22 cellular contexts compared by ENCODE assay signal in genomic region chr4:73687414-73687813, GRCh38. TPM values are rescaled to one million over a fixed set of nuclear protein-coding genes. Genes with fewer than 3 reads are reported as not detected.
"Had no signal": no experiment of that assay in that cellular context is flagged by ENCODE, and none has a peak within 500 bp of the region (broad histone marks: within the 10 kb centered on the region; RNA-seq: fewer than 3 reads in every experiment).

No MANE protein-coding gene starts in this region.

- H3K4me3 ChIP-seq: coronary artery had no signal

- H3K4me1 Mint-ChIP-seq: activated B cell treated with CpG ODN at 0.5 μM for 24 hours; activated CD4-positive, alpha-beta T cell treated with anti-CD3 and anti-CD28 coated beads, Interleukin-2, amount 10 ng/mL, durations not matched to agents 24 days and 14 days; activated naive CD8-positive, alpha-beta T cell treated with anti-CD3 and anti-CD28 coated beads for 36 hours had no signal

- H3K4me3 Mint-ChIP-seq: activated B cell treated with CpG ODN at 0.5 μM for 24 hours; activated CD4-positive, alpha-beta memory T cell treated with anti-CD3 and anti-CD28 coated beads for 36 hours; activated CD4-positive, alpha-beta T cell treated with anti-CD3 and anti-CD28 coated beads, Interleukin-2, amount 10 ng/mL, durations not matched to agents 24 days and 14 days; activated naive CD4-positive, alpha-beta T cell treated with anti-CD3 and anti-CD28 coated beads for 36 hours; activated naive CD8-positive, alpha-beta T cell treated with anti-CD3 and anti-CD28 coated beads for 36 hours; activated T-cell treated with anti-CD3 and anti-CD28 coated beads, Interleukin-2, amount 50 U/mL, for 4 hours; T-helper 1 cell treated with Interleukin-12 subunit alpha and Interleukin-12 subunit beta and Interleukin-4 antibody, amounts not matched to agents 30 μg/mL and 1 μg/mL, for 36 hours had no signal

- H3K27ac ChIP-seq: coronary artery had no signal

- H3K9me3 Mint-ChIP-seq: T-helper 1 cell treated with Interleukin-12 subunit alpha and Interleukin-12 subunit beta and Interleukin-4 antibody, amounts not matched to agents 30 μg/mL and 1 μg/mL, for 36 hours had no signal

- H3K36me3 Mint-ChIP-seq: activated CD4-positive, alpha-beta memory T cell treated with anti-CD3 and anti-CD28 coated beads for 36 hours; activated naive CD8-positive, alpha-beta T cell treated with anti-CD3 and anti-CD28 coated beads for 36 hours had no signal

- DNase-seq: activated B cell treated with CpG ODN at 0.5 μM for 24 hours; activated CD4-positive, alpha-beta memory T cell treated with anti-CD3 and anti-CD28 coated beads for 36 hours; activated CD4-positive, alpha-beta T cell treated with anti-CD3 and anti-CD28 coated beads for 1 hour; activated CD4-positive, alpha-beta T cell treated with anti-CD3 and anti-CD28 coated beads, Interleukin-2, amount 10 ng/mL, durations not matched to agents 24 days and 14 days; activated CD8-positive, alpha-beta memory T cell treated with anti-CD3 and anti-CD28 coated beads for 24 hours; activated effector memory CD4-positive, alpha-beta T cell treated with anti-CD3 and anti-CD28 coated beads, Interleukin-2, amount 50 U/mL, for 16 hours; activated naive CD4-positive, alpha-beta T cell treated with anti-CD3 and anti-CD28 coated beads for 36 hours; activated naive CD8-positive, alpha-beta T cell treated with anti-CD3 and anti-CD28 coated beads for 36 hours; activated T-cell treated with anti-CD3 and anti-CD28 coated beads, Interleukin-2, amount 50 U/mL, for 4 hours; anterior cingulate cortex; central memory CD4-positive, alpha-beta T cell; NCI-H1105 treated with DMSO at 0.1 percent for 48 hours; NCI-H1436 treated with DMSO at 0.1 percent for 48 hours; NCI-H187; NCI-H2081; NCI-H510A treated with DMSO at 0.1 percent for 48 hours; NCI-H69; NK-92 treated with Interleukin-12 subunit alpha and Interleukin-12 subunit beta, amount 100 ng/mL, for 24 hours; OCI-M1; SHP77 had no signal

- ATAC-seq: activated T-cell treated with anti-CD3 and anti-CD28 coated beads, Interleukin-2, amount 50 U/mL, for 4 hours had no signal

- H3K27ac Mint-ChIP-seq: activated B cell treated with CpG ODN at 0.5 μM for 24 hours; activated CD4-positive, alpha-beta memory T cell treated with anti-CD3 and anti-CD28 coated beads for 36 hours; activated CD4-positive, alpha-beta T cell treated with anti-CD3 and anti-CD28 coated beads, Interleukin-2, amount 10 ng/mL, durations not matched to agents 24 days and 14 days; activated naive CD4-positive, alpha-beta T cell treated with anti-CD3 and anti-CD28 coated beads for 36 hours; activated naive CD8-positive, alpha-beta T cell treated with anti-CD3 and anti-CD28 coated beads for 36 hours; T-helper 1 cell treated with Interleukin-12 subunit alpha and Interleukin-12 subunit beta and Interleukin-4 antibody, amounts not matched to agents 30 μg/mL and 1 μg/mL, for 36 hours had no signal

- H3K27me3 Mint-ChIP-seq: activated CD4-positive, alpha-beta memory T cell treated with anti-CD3 and anti-CD28 coated beads for 36 hours had no signal

RNA-seq across cellular contexts. Expression of gene CXCL8, which starts 53.0 kb away (rescaled TPM):
- total RNA-seq: activated naive CD4-positive, alpha-beta T cell treated with anti-CD3 and anti-CD28 coated beads for 36 hours had no signal
